8 cellular contexts compared by ENCODE assay signal in genomic region chr21:42878993-42879787, GRCh38. TPM values are rescaled to one million over a fixed set of nuclear protein-coding genes. Genes with fewer than 3 reads are reported as not detected.
A peak's percentile ranks its signal among the peaks of the same experiment; 100 is the strongest.
DNase-seq lines count a peak whose midpoint lies in the region; ATAC-seq and TF ChIP-seq lines count a peak whose summit lies in the region.

WDR4 (minus strand) TSS chr21:42879539; CDS start chr21:42879495, 44 bp downstream.

- DNase-seq in GM10248 (ENCODE audit: extremely low spot score) (peak; percentile 99), NCI-H1092 (lab: John Stamatoyannopoulos, UW) (peak; percentile 97), SK-N-SH (peak; percentile 98), germinal center (ENCODE audit: low spot score) (peak; percentile 99), non-pigmented ciliary epithelial cell (ENCODE audit: low read depth) (peak; percentile 81), superior temporal gyrus (ENCODE audit: extremely low spot score) (peak; percentile 99)
- peak; percentile 97 for DNase-seq in activated naive CD4-positive, alpha-beta T cell treated with anti-CD3 and anti-CD28 coated beads, Interleukin-2, amount 50 U/mL, for 16 hours

- peak within 1 kb of the TSS; percentile 85 to 88 for H3K4me3 ChIP-seq in SK-N-SH (ENCODE audit: low read depth in 2 of 2, low read length in 1 of 2)

- H3K4me2 ChIP-seq in SK-N-SH: peak within 1 kb of the TSS; percentile 95

- H3K9me3 ChIP-seq in SK-N-SH: no peaks in the 10 kb centered on the region

- peak within 1 kb of the TSS; percentile 77 for H3K9ac ChIP-seq in SK-N-SH

- H3K79me2 ChIP-seq in SK-N-SH (ENCODE audit: insufficient read depth): peaks cover 56% of the 10 kb centered on the region

- H3K36me3 ChIP-seq in SK-N-SH (replicated peaks in 1 of 2; ENCODE audit: control insufficient read depth in 1 of 2, insufficient read depth in 2 of 2, low read length in 1 of 2): peaks cover 3 to 17% of the 10 kb centered on the region in 2 experiments

- H4K20me1 ChIP-seq in SK-N-SH (ENCODE audit: insufficient read depth): 0 out of 2 replicates have a peak, but pooled peaks cover 6% of the 10 kb centered on the region

- no peak for TF ChIP-seq RAD21 in SK-N-SH (IDR thresholded peaks at IDR 0.05; ENCODE audit: low read length)

- H3K27ac ChIP-seq in SK-N-SH (ENCODE audit: low read depth in 2 of 2, low read length in 1 of 2): peak within 1 kb of the TSS; percentile 85 to 88

- no peaks in the 10 kb centered on the region for H3K9me2 ChIP-seq in SK-N-SH

- no peaks in the 10 kb centered on the region for H3F3A ChIP-seq in SK-N-SH (replicated peaks; ENCODE audit: insufficient read depth)

- TF ChIP-seq EP300 in SK-N-SH (IDR thresholded peaks at IDR 0.05; ENCODE audit: borderline replicate concordance in 1 of 2, low read depth in 1 of 2, low read length in 1 of 2): no peak

- H2AFZ ChIP-seq in SK-N-SH (ENCODE audit: low read depth): peak within 1 kb of the TSS; percentile 80

- peaks cover 6 to 9% of the 10 kb centered on the region in 2 experiments; a peak in 2 of 4 replicates for H3K4me1 ChIP-seq in SK-N-SH (ENCODE audit: control insufficient read depth in 1 of 2, insufficient read depth in 2 of 2, low read depth in 1 of 2, low read length in 1 of 2)

- POLR2A ChIA-PET in GM10248 (lab: Yijun Ruan, JAX) (interaction anchor here (0.6 kb wide), 1 partner anchor 1310 kb away, joined by 3 read pairs; no protein-coding TSS in a partner anchor), SK-N-SH (lab: Yijun Ruan, JAX) (interaction anchor here (1.4 kb wide), 1 partner anchor 13 kb away, joined by 4 read pairs; no protein-coding TSS in a partner anchor)

- ATAC-seq in HG02610 (IDR thresholded peaks at IDR 0.05; ENCODE audit: unreplicated experiment): peak; percentile 81

- CTCF ChIA-PET in GM10248 (lab: Yijun Ruan, JAX) (no interaction called here), SK-N-SH (lab: Yijun Ruan, JAX) (no interaction called here)

- 0% methylated on average over 10 of the region's 80 CpGs for WGBS in SK-N-SH (ENCODE audit: low lambda C conversion rate)

- no peaks in the 10 kb centered on the region for H3K27me3 ChIP-seq in SK-N-SH (ENCODE audit: insufficient read depth)

- TF ChIP-seq CTCF in GM10248 (IDR thresholded peaks at IDR 0.05; ENCODE audit: control extremely low read depth, extremely low read depth, low read depth, missing control alignments): no peak
- TF ChIP-seq CTCF in SK-N-SH (IDR thresholded peaks at IDR 0.05): no peak

TF ChIP-seq in SK-N-SH, 30 proteins besides CTCF, POLR2A, EP300 and RAD21 (continues in another document):
- TF ChIP-seq CHD2 (IDR thresholded peaks at IDR 0.05; ENCODE audit: low read length, partially characterized antibody) (peak; percentile 61), NRF1 (IDR thresholded peaks at IDR 0.05; ENCODE audit: low read depth, low read length) (peak; percentile 99), FOXM1 (IDR thresholded peaks at IDR 0.05; ENCODE audit: low read depth) (no peak), YY1 (IDR thresholded peaks at IDR 0.05; ENCODE audit: low read depth) (peak; percentile 76), SMC3 (IDR thresholded peaks at IDR 0.05; ENCODE audit: low read depth, low read length) (no peak), MAX (IDR thresholded peaks at IDR 0.05; ENCODE audit: low read depth) (peak; percentile 99), REST (IDR thresholded peaks at IDR 0.05; ENCODE audit: low read depth, low read length) (0 out of 2 replicates have a peak, but pooled peaks have one; percentile 34), TAF1 (IDR thresholded peaks at IDR 0.05; ENCODE audit: borderline replicate concordance, low read depth, low read length) (peak; percentile 93), FOXJ3 (CRISPR knock-in tag; IDR thresholded peaks at IDR 0.05) (no peak), FOSL2 (IDR thresholded peaks at IDR 0.05; ENCODE audit: borderline replicate concordance, low read depth) (no peak), TEAD4 (IDR thresholded peaks at IDR 0.05; ENCODE audit: borderline replicate concordance, insufficient read depth) (no peak), USF2 (IDR thresholded peaks at IDR 0.05; ENCODE audit: borderline replicate concordance, low read depth, low read length) (peak; percentile 75), ZBTB33 (IDR thresholded peaks at IDR 0.05; ENCODE audit: borderline replicate concordance, low read depth) (no peak), GABPA (IDR thresholded peaks at IDR 0.05; ENCODE audit: low read depth) (peak; percentile 61), GATA2 (CRISPR knock-in tag; IDR thresholded peaks at IDR 0.05) (no peak), RCOR1 (IDR thresholded peaks at IDR 0.05; ENCODE audit: low read length) (peak; percentile 37; the same call in 1 of the 2 replicates), IRF3 (IDR thresholded peaks at IDR 0.05; ENCODE audit: low read depth, low read length) (no peak), MXI1 (IDR thresholded peaks at IDR 0.05; ENCODE audit: low read depth, low read length) (peak; percentile 99), MEF2A (IDR thresholded peaks at IDR 0.05; ENCODE audit: borderline replicate concordance, low read depth) (no peak), NFIC (IDR thresholded peaks at IDR 0.05; ENCODE audit: borderline replicate concordance) (no peak), USF1 (IDR thresholded peaks at IDR 0.05; ENCODE audit: borderline replicate concordance, low read depth) (peak; percentile 89)

RNA-seq across cellular contexts. Expression of gene WDR4, which starts in this region (rescaled TPM):
- polyA plus RNA-seq in SK-N-SH (2012; rRNA removed): 21.8 and 26.5 TPM in 2 replicates
- 13.0 and 18.1 TPM in 2 replicates for polyA plus RNA-seq in SK-N-SH (2012; cell fraction: cytosol; rRNA removed)
- 36.3 and 54.9 TPM in 2 replicates for polyA plus RNA-seq in SK-N-SH (2012; cell fraction: nucleus; rRNA removed)

Comparison
In these comparisons a context has a peak if more than half of its experiments do, and no peak if none do; other contexts are left out.
1. Peak in every context shown above with its lines: DNase-seq, ATAC-seq, H3K4me3 ChIP-seq and H3K27ac ChIP-seq.